In the genomic region with DNA sequence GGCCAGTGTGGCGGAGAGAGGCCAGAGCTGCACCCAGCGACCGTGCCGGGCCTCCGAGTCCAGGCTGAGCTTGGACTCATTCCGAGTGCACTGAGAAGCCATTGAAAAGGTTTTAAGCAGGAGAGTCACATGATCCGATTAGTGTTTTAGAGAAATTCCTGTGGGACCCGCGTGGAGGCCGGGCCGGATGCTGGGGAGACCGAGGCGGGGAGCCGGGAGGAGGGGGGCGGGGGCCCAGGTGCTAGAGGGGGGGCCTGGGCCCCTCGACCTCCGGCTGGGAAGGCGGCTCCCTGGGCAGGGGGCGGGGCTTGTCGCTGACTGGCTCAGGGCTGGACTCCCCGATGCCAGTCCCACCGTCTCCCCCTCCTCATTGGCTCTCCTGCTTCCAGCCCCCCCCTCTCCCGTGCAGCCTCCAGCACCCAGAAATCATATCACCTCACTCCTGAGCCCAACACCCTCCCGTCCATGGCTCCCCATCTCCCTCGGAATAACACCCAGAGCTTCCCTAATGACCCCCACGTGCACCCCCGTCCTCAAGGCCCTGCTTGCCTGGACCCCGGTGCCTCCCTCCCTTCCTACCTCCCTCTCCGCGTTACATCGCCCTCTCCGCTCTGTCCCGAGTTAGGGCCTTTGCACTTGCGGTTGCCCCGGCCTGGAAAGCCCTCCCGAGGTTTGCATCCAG, we compare ENCODE assay signal across 1 cellular context.
TF ChIP-seq lines count a peak whose summit lies in the region.

No MANE protein-coding gene starts in this region.

TF ChIP-seq in HepG2, 621 proteins besides CTCF, POLR2A, EP300 and RAD21 (continued from another document and continues in another):
- TF ChIP-seq, protein P1, sequence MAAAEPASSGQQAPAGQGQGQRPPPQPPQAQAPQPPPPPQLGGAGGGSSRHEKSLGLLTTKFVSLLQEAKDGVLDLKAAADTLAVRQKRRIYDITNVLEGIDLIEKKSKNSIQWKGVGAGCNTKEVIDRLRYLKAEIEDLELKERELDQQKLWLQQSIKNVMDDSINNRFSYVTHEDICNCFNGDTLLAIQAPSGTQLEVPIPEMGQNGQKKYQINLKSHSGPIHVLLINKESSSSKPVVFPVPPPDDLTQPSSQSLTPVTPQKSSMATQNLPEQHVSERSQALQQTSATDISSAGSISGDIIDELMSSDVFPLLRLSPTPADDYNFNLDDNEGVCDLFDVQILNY (CRISPR knock-in tag; conservative IDR thresholded peaks at IDR 0.05) = no peak
- TF ChIP-seq ZFP36 (IDR thresholded peaks at IDR 0.05; ENCODE audit: borderline replicate concordance, low read depth, low read length, partially characterized antibody) (no peak), RELA (CRISPR knock-in tag; IDR thresholded peaks at IDR 0.05) (no peak), NAIF1 (CRISPR knock-in tag; IDR thresholded peaks at IDR 0.05; ENCODE audit: borderline replicate concordance) (no peak), ZFP36L2 (CRISPR knock-in tag; IDR thresholded peaks at IDR 0.05) (no peak), ATRX (CRISPR knock-in tag; IDR thresholded peaks at IDR 0.05; ENCODE audit: borderline replicate concordance) (no peak), ZNF451 (CRISPR knock-in tag; IDR thresholded peaks at IDR 0.05) (no peak), CEBPB (IDR thresholded peaks at IDR 0.05; ENCODE audit: borderline replicate concordance, low read depth, low read length) (no peak), RBM22 (optimal IDR thresholded peaks at IDR 0.05; ENCODE audit: low read length) (no peak), ZNF335 (CRISPR knock-in tag; IDR thresholded peaks at IDR 0.05) (no peak), ZNF615 (CRISPR knock-in tag; IDR thresholded peaks at IDR 0.05; ENCODE audit: borderline replicate concordance) (no peak), NFKB2 (CRISPR knock-in tag; IDR thresholded peaks at IDR 0.05; ENCODE audit: borderline replicate concordance) (no peak), RFX3 (CRISPR knock-in tag; IDR thresholded peaks at IDR 0.05) (no peak), ZNF430 (CRISPR knock-in tag; IDR thresholded peaks at IDR 0.05) (no peak), ZNF629 (CRISPR knock-in tag; conservative IDR thresholded peaks at IDR 0.05) (no peak), FOSL1 (CRISPR knock-in tag; IDR thresholded peaks at IDR 0.05; ENCODE audit: borderline replicate concordance) (no peak), IRX3 (CRISPR knock-in tag; IDR thresholded peaks at IDR 0.05; ENCODE audit: borderline replicate concordance, low read depth) (no peak), AHR (CRISPR knock-in tag; IDR thresholded peaks at IDR 0.05) (no peak), ZNF83 (CRISPR knock-in tag; IDR thresholded peaks at IDR 0.05; ENCODE audit: borderline replicate concordance) (no peak), MXD4 (CRISPR knock-in tag; IDR thresholded peaks at IDR 0.05) (no peak), ZNF839 (CRISPR knock-in tag; IDR thresholded peaks at IDR 0.05; ENCODE audit: borderline replicate concordance) (no peak), KLF6 (CRISPR knock-in tag; IDR thresholded peaks at IDR 0.05) (no peak), POLR2AphosphoS2 (IDR thresholded peaks at IDR 0.05; ENCODE audit: low read depth, low read length) (no peak), ZNF678 (CRISPR knock-in tag; IDR thresholded peaks at IDR 0.05) (no peak), FOXK2 (IDR thresholded peaks at IDR 0.05) (no peak), SRSF4 (IDR thresholded peaks at IDR 0.05; ENCODE audit: low read depth, low read length, poor library complexity, severe bottlenecking) (no peak), MAF1 (CRISPR knock-in tag; IDR thresholded peaks at IDR 0.05; ENCODE audit: borderline replicate concordance) (no peak), FOXM1 (CRISPR knock-in tag; IDR thresholded peaks at IDR 0.05) (no peak), ZMYM2 (CRISPR knock-in tag; IDR thresholded peaks at IDR 0.05) (no peak), KLF13 (CRISPR knock-in tag; IDR thresholded peaks at IDR 0.05) (no peak)
- TF ChIP-seq, protein P2, sequence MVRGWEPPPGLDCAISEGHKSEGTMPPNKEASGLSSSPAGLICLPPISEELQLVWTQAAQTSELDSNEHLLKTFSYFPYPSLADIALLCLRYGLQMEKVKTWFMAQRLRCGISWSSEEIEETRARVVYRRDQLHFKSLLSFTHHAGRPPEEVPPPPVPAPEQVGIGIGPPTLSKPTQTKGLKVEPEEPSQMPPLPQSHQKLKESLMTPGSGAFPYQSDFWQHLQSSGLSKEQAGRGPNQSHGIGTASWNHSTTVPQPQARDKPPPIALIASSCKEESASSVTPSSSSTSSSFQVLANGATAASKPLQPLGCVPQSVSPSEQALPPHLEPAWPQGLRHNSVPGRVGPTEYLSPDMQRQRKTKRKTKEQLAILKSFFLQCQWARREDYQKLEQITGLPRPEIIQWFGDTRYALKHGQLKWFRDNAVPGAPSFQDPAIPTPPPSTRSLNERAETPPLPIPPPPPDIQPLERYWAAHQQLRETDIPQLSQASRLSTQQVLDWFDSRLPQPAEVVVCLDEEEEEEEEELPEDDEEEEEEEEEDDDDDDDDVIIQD (CRISPR knock-in tag; IDR thresholded peaks at IDR 0.05; ENCODE audit: low read depth) = no peak
- TF ChIP-seq, protein P3, sequence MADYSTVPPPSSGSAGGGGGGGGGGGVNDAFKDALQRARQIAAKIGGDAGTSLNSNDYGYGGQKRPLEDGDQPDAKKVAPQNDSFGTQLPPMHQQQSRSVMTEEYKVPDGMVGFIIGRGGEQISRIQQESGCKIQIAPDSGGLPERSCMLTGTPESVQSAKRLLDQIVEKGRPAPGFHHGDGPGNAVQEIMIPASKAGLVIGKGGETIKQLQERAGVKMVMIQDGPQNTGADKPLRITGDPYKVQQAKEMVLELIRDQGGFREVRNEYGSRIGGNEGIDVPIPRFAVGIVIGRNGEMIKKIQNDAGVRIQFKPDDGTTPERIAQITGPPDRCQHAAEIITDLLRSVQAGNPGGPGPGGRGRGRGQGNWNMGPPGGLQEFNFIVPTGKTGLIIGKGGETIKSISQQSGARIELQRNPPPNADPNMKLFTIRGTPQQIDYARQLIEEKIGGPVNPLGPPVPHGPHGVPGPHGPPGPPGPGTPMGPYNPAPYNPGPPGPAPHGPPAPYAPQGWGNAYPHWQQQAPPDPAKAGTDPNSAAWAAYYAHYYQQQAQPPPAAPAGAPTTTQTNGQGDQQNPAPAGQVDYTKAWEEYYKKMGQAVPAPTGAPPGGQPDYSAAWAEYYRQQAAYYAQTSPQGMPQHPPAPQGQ (CRISPR knock-in tag; IDR thresholded peaks at IDR 0.05; ENCODE audit: borderline replicate concordance) = no peak
- TF ChIP-seq, protein P4, sequence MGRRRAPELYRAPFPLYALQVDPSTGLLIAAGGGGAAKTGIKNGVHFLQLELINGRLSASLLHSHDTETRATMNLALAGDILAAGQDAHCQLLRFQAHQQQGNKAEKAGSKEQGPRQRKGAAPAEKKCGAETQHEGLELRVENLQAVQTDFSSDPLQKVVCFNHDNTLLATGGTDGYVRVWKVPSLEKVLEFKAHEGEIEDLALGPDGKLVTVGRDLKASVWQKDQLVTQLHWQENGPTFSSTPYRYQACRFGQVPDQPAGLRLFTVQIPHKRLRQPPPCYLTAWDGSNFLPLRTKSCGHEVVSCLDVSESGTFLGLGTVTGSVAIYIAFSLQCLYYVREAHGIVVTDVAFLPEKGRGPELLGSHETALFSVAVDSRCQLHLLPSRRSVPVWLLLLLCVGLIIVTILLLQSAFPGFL (CRISPR knock-in tag; IDR thresholded peaks at IDR 0.05) = no peak
- TF ChIP-seq, protein P5, sequence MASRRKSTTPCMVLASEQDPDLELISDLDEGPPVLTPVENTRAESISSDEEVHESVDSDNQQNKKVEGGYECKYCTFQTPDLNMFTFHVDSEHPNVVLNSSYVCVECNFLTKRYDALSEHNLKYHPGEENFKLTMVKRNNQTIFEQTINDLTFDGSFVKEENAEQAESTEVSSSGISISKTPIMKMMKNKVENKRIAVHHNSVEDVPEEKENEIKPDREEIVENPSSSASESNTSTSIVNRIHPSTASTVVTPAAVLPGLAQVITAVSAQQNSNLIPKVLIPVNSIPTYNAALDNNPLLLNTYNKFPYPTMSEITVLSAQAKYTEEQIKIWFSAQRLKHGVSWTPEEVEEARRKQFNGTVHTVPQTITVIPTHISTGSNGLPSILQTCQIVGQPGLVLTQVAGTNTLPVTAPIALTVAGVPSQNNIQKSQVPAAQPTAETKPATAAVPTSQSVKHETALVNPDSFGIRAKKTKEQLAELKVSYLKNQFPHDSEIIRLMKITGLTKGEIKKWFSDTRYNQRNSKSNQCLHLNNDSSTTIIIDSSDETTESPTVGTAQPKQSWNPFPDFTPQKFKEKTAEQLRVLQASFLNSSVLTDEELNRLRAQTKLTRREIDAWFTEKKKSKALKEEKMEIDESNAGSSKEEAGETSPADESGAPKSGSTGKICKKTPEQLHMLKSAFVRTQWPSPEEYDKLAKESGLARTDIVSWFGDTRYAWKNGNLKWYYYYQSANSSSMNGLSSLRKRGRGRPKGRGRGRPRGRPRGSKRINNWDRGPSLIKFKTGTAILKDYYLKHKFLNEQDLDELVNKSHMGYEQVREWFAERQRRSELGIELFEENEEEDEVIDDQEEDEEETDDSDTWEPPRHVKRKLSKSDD (CRISPR knock-in tag; IDR thresholded peaks at IDR 0.05; ENCODE audit: low read depth) = no peak
- TF ChIP-seq, protein P6, sequence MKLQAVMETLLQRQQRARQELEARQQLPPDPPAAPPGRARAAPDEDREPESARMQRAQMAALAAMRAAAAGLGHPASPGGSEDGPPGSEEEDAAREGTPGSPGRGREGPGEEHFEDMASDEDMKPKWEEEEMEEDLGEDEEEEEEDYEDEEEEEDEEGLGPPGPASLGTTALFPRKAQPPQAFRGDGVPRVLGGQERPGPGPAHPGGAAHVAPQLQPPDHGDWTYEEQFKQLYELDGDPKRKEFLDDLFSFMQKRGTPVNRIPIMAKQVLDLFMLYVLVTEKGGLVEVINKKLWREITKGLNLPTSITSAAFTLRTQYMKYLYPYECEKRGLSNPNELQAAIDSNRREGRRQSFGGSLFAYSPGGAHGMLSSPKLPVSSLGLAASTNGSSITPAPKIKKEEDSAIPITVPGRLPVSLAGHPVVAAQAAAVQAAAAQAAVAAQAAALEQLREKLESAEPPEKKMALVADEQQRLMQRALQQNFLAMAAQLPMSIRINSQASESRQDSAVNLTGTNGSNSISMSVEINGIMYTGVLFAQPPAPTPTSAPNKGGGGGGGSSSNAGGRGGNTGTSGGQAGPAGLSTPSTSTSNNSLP (IDR thresholded peaks at IDR 0.05; ENCODE audit: low read depth, low read length) = no peak
- TF ChIP-seq, protein P7, sequence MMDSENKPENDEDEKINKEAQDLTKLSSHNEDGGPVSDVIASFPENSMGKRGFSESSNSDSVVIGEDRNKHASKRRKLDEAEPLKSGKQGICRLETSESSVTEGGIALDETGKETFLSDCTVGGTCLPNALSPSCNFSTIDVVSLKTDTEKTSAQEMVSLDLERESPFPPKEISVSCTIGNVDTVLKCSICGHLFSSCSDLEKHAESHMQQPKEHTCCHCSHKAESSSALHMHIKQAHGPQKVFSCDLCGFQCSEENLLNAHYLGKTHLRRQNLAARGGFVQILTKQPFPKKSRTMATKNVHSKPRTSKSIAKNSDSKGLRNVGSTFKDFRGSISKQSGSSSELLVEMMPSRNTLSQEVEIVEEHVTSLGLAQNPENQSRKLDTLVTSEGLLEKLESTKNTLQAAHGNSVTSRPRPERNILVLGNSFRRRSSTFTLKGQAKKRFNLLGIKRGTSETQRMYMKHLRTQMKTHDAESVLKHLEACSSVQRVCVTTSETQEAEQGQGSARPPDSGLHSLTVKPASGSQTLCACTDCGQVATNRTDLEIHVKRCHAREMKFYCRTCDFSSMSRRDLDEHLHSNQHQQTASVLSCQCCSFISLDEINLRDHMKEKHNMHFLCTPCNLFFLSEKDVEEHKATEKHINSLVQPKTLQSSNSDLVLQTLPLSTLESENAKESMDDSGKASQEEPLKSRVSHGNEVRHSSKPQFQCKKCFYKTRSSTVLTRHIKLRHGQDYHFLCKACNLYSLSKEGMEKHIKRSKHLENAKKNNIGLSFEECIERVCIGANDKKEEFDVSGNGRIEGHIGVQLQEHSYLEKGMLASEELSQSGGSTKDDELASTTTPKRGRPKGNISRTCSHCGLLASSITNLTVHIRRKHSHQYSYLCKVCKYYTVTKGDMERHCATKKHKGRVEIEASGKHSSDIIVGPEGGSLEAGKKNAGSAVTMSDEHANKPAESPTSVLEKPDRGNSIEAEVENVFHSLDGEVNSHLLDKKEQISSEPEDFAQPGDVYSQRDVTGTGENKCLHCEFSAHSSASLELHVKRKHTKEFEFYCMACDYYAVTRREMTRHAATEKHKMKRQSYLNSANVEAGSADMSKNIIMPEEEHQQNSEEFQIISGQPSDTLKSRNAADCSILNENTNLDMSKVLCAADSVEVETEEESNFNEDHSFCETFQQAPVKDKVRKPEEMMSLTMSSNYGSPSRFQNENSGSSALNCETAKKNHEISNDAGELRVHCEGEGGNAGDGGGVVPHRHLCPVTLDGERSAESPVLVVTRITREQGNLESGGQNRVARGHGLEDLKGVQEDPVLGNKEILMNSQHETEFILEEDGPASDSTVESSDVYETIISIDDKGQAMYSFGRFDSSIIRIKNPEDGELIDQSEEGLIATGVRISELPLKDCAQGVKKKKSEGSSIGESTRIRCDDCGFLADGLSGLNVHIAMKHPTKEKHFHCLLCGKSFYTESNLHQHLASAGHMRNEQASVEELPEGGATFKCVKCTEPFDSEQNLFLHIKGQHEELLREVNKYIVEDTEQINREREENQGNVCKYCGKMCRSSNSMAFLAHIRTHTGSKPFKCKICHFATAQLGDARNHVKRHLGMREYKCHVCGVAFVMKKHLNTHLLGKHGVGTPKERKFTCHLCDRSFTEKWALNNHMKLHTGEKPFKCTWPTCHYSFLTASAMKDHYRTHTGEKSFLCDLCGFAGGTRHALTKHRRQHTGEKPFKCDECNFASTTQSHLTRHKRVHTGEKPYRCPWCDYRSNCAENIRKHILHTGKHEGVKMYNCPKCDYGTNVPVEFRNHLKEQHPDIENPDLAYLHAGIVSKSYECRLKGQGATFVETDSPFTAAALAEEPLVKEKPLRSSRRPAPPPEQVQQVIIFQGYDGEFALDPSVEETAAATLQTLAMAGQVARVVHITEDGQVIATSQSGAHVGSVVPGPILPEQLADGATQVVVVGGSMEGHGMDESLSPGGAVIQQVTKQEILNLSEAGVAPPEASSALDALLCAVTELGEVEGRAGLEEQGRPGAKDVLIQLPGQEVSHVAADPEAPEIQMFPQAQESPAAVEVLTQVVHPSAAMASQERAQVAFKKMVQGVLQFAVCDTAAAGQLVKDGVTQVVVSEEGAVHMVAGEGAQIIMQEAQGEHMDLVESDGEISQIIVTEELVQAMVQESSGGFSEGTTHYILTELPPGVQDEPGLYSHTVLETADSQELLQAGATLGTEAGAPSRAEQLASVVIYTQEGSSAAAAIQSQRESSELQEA (CRISPR knock-in tag; IDR thresholded peaks at IDR 0.05; ENCODE audit: not compliant biosample characterization) = no peak
- TF ChIP-seq, protein P8, sequence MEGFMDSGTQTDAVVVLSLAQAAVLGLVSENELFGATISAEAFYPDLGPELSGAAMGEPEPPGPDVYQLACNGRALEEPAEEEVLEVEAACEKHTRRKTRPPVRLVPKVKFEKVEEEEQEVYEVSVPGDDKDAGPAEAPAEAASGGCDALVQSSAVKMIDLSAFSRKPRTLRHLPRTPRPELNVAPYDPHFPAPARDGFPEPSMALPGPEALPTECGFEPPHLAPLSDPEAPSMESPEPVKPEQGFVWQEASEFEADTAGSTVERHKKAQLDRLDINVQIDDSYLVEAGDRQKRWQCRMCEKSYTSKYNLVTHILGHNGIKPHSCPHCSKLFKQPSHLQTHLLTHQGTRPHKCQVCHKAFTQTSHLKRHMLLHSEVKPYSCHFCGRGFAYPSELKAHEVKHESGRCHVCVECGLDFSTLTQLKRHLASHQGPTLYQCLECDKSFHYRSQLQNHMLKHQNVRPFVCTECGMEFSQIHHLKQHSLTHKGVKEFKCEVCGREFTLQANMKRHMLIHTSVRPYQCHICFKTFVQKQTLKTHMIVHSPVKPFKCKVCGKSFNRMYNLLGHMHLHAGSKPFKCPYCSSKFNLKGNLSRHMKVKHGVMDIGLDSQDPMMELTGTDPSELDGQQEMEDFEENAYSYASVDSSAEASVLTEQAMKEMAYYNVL (CRISPR knock-in tag; IDR thresholded peaks at IDR 0.05; ENCODE audit: borderline replicate concordance) = no peak
